ENCODE assay signal across 19 cellular contexts in genomic region chr9:91839926-91840464, GRCh38.
DNase-seq lines count a peak whose midpoint lies in the region; ATAC-seq, FAIRE-seq and TF ChIP-seq lines count a peak whose summit lies in the region.
"Had no signal": no experiment of that assay in that cellular context is flagged by ENCODE, and none has a peak within 500 bp of the region (broad histone marks: within the 10 kb centered on the region; RNA-seq: fewer than 3 reads in every experiment).

No MANE protein-coding gene starts in this region.

- peaks cover 33% of the 10 kb centered on the region for H3K27me3 Mint-ChIP-seq in central memory CD8-positive, alpha-beta T cell

- intact Hi-C loops in posterior vena cava (cut with DNase I) = loop anchor here in 1 of 2 donors (5.0 kb wide), 1 partner anchor 32 kb away; no protein-coding TSS in a partner anchor

- TF ChIP-seq CTCF in GM06990 (IDR thresholded peaks at IDR 0.05; ENCODE audit: insufficient read depth, low read length, poor library complexity, severe bottlenecking) = no peak
- TF ChIP-seq CTCF in GM10266 (IDR thresholded peaks at IDR 0.05; ENCODE audit: control insufficient read depth, insufficient read depth, low read depth, missing control alignments) = no peak

- H3K36me3 ChIP-seq in GM06990 (ENCODE audit: control insufficient read depth, insufficient read depth, low read length) = no peaks in the 10 kb centered on the region
- H3K36me3 ChIP-seq: gastrocnemius medialis, MG63, suprapubic skin had no signal

- no peaks in the 10 kb centered on the region for H3K4me1 Mint-ChIP-seq in central memory CD8-positive, alpha-beta T cell

- ATAC-seq in central memory CD8-positive, alpha-beta T cell (replicated peaks; ENCODE audit: extremely low read depth, poor library complexity, severe bottlenecking) = no peak
- no peak for ATAC-seq in GM21786 (IDR thresholded peaks at IDR 0.05; ENCODE audit: unreplicated experiment)
- ATAC-seq: activated naive CD4-positive, alpha-beta T cell treated with anti-CD3 and anti-CD28 coated beads, Interleukin-2, amount 50 U/mL, for 72 hours; body of pancreas; gastrocnemius medialis; HepG2; left colon had no signal

- DNase-seq in GM06990 (ENCODE audit: extremely low read depth, insufficient read length) = no peak
- peak; percentile 20 for DNase-seq in GM19239 (ENCODE audit: insufficient read length, low spot score)
- DNase-seq in central memory CD8-positive, alpha-beta T cell (ENCODE audit: low spot score in 2 of 2) = no peak
- peak; percentile 76 for DNase-seq in posterior vena cava (ENCODE audit: low spot score)
- no peak for DNase-seq in inferior parietal cortex (ENCODE audit: extremely low spot score)
- no peak for DNase-seq in GM10266 (ENCODE audit: extremely low spot score)
- no peak for DNase-seq in stimulated activated CD8-positive, alpha-beta memory T cell treated with anti-CD3 and anti-CD28 coated beads, Interleukin-4, amount 100 ng/mL, for 48 hours
- DNase-seq: activated CD4-positive, alpha-beta T cell treated with anti-CD3 and anti-CD28 coated beads, Interleukin-2, amount 10 ng/mL, durations not matched to agents 24 days and 14 days; body of pancreas; cortex of kidney; EL; gastrocnemius medialis; left colon; MG63; NCI-H82 had no signal

- peak overlapping the region; percentile 28 for H3K4me3 Mint-ChIP-seq in central memory CD8-positive, alpha-beta T cell
- H3K4me3 Mint-ChIP-seq: activated CD4-positive, alpha-beta T cell treated with anti-CD3 and anti-CD28 coated beads, Interleukin-2, amount 10 ng/mL, durations not matched to agents 24 days and 14 days had no signal

- H3K4me3 ChIP-seq in GM06990 (replicated peaks; ENCODE audit: low read depth, low read length) = peak overlapping the region; percentile 19; the same call in 1 of the 2 replicates
- H3K4me3 ChIP-seq: body of pancreas, gastrocnemius medialis, MG63, suprapubic skin had no signal

- peak; percentile 80 for FAIRE-seq in GM19239 (lab: Jason Lieb, UNC)
- FAIRE-seq: HepG2 had no signal

- no peaks in the 10 kb centered on the region for H3K36me3 Mint-ChIP-seq in central memory CD8-positive, alpha-beta T cell (ENCODE audit: insufficient read depth)
- H3K36me3 Mint-ChIP-seq: activated naive CD4-positive, alpha-beta T cell treated with anti-CD3 and anti-CD28 coated beads, Interleukin-2, amount 50 U/mL, for 72 hours had no signal

- no peak overlapping the region for H3K27ac Mint-ChIP-seq in central memory CD8-positive, alpha-beta T cell (ENCODE audit: low read depth)
- H3K27ac Mint-ChIP-seq: activated CD4-positive, alpha-beta T cell treated with anti-CD3 and anti-CD28 coated beads, Interleukin-2, amount 10 ng/mL, durations not matched to agents 24 days and 14 days; activated naive CD4-positive, alpha-beta T cell treated with anti-CD3 and anti-CD28 coated beads, Interleukin-2, amount 50 U/mL, for 72 hours had no signal

- H3K27me3 ChIP-seq in GM06990 (replicated peaks; ENCODE audit: control insufficient read depth, insufficient read depth, low read length) = no peaks in the 10 kb centered on the region
- H3K27me3 ChIP-seq: body of pancreas, MG63, suprapubic skin had no signal

- H3K9me3 Mint-ChIP-seq in central memory CD8-positive, alpha-beta T cell = no peaks in the 10 kb centered on the region
- H3K9me3 Mint-ChIP-seq: activated CD4-positive, alpha-beta T cell treated with anti-CD3 and anti-CD28 coated beads, Interleukin-2, amount 10 ng/mL, durations not matched to agents 24 days and 14 days; activated naive CD4-positive, alpha-beta T cell treated with anti-CD3 and anti-CD28 coated beads, Interleukin-2, amount 50 U/mL, for 72 hours had no signal

Comparison
In these comparisons a context has a peak if more than half of its experiments do, and no peak if none do; other contexts are left out.
1. DNase-seq: peak in GM19239 (single experiment) and posterior vena cava (single experiment); none in GM06990 (single experiment), central memory CD8-positive, alpha-beta T cell (0 of 2), inferior parietal cortex (single experiment), GM10266 (single experiment) and stimulated activated CD8-positive, alpha-beta memory T cell treated with anti-CD3 and anti-CD28 coated beads, Interleukin-4, amount 100 ng/mL, for 48 hours (single experiment).